15 cellular contexts compared by ENCODE assay signal in the genomic region with DNA sequence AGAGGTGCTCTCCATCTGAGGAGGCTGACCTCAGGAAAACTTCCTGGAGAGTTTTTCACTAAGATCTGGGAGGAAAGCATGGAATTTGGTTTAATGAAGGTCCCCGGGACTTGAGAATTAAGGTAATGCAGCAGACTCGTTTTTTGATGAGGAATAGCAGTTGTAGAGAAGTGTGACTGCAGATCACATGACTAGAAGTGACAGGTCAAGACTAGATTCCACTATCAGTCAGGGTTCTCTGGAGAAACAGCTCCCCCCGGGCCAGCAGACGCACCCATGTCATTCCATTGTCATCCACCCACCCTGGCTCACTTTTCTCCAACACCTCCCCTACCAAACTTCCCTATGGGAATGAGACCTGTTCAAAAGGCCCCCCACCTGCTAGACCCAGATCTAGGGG. TPM values are rescaled to one million over a fixed set of nuclear protein-coding genes. Genes with fewer than 3 reads are reported as not detected.
DNase-seq lines count a peak whose midpoint lies in the region; ATAC-seq and TF ChIP-seq lines count a peak whose summit lies in the region.
"Had no signal": no experiment of that assay in that cellular context is flagged by ENCODE, and none has a peak within 500 bp of the region (broad histone marks: within the 10 kb centered on the region; RNA-seq: fewer than 3 reads in every experiment).

No MANE protein-coding gene starts in this region.

- no peak overlapping the region for H3K27ac ChIP-seq in endodermal cell (ENCODE audit: low read depth, low read length)

- WGBS in endodermal cell (ENCODE audit: insufficient coverage in 1 of 2, insufficient read length in 1 of 2), 2 experiments: 88 to 89% methylated on average over 2 to 4 of the region's 4 CpGs

- H3K4me3 Mint-ChIP-seq in activated naive CD8-positive, alpha-beta T cell: peak overlapping the region; percentile 46
- H3K4me3 Mint-ChIP-seq in activated naive CD8-positive, alpha-beta T cell treated with anti-CD3 and anti-CD28 coated beads, Interleukin-2, amount 50 U/mL, for 24 hours: no peak overlapping the region
- H3K4me3 Mint-ChIP-seq in endodermal cell: no peak overlapping the region
- H3K4me3 Mint-ChIP-seq in stimulated activated effector memory CD8-positive, alpha-beta T cell treated with anti-CD3 and anti-CD28 coated beads, Interleukin-12 subunit alpha, Interleukin-12 subunit beta, amount 100 ng/mL, for 72 hours: no peak overlapping the region

- H3K9ac ChIP-seq in endodermal cell (ENCODE audit: extremely low read depth, low read length, poor library complexity, severe bottlenecking): no peak overlapping the region

- peaks cover 21% of the 10 kb centered on the region for H3K4me1 Mint-ChIP-seq in activated naive CD8-positive, alpha-beta T cell (ENCODE audit: low read depth)
- peaks cover 17% of the 10 kb centered on the region for H3K4me1 Mint-ChIP-seq in activated naive CD8-positive, alpha-beta T cell treated with anti-CD3 and anti-CD28 coated beads, Interleukin-2, amount 50 U/mL, for 24 hours
- peaks cover 7% of the 10 kb centered on the region for H3K4me1 Mint-ChIP-seq in endodermal cell
- peaks cover 31% of the 10 kb centered on the region for H3K4me1 Mint-ChIP-seq in stimulated activated effector memory CD8-positive, alpha-beta T cell treated with anti-CD3 and anti-CD28 coated beads, Interleukin-12 subunit alpha, Interleukin-12 subunit beta, amount 100 ng/mL, for 72 hours

- ATAC-seq in activated naive CD8-positive, alpha-beta T cell treated with anti-CD3 and anti-CD28 coated beads, Interleukin-2, amount 50 U/mL, for 24 hours: no peak
- no peak for ATAC-seq in stimulated activated effector memory CD8-positive, alpha-beta T cell treated with anti-CD3 and anti-CD28 coated beads, Interleukin-12 subunit alpha, Interleukin-12 subunit beta, amount 100 ng/mL, for 72 hours
- ATAC-seq: left colon had no signal

- DNase-seq in activated naive CD8-positive, alpha-beta T cell treated with anti-CD3 and anti-CD28 coated beads, Interleukin-2, amount 50 U/mL, for 24 hours: no peak
- DNase-seq in endodermal cell: peak; percentile 42
- no peak for DNase-seq in stimulated activated effector memory CD8-positive, alpha-beta T cell treated with anti-CD3 and anti-CD28 coated beads, Interleukin-12 subunit alpha, Interleukin-12 subunit beta, amount 100 ng/mL, for 72 hours (ENCODE audit: low spot score in 2 of 2)
- no peak for DNase-seq in mesenteric fat pad (ENCODE audit: low spot score)
- no peak for DNase-seq in putamen (ENCODE audit: low spot score)
- DNase-seq: activated effector memory CD4-positive, alpha-beta T cell treated with Interleukin-2 at 50 U/mL for 16 hours; left colon; MM.1S; NCI-H1694 treated with DMSO at 0.1 percent for 48 hours; NCI-H446; Right ventricle myocardium superior; sigmoid colon; stimulated activated CD4-positive, alpha-beta T cell treated with anti-CD3 and anti-CD28 coated beads, Interleukin-2, amount 100 ng/mL, for 24 hours; T-helper 1 cell had no signal

- no peaks in the 10 kb centered on the region for H3K4me1 ChIP-seq in endodermal cell (ENCODE audit: control insufficient read depth, insufficient read depth, low read length)

- no peaks in the 10 kb centered on the region for H3K27me3 ChIP-seq in endodermal cell (ENCODE audit: control insufficient read depth, insufficient read depth, low read length, poor library complexity, severe bottlenecking)
- H3K27me3 ChIP-seq: sigmoid colon had no signal

- H3K27me3 Mint-ChIP-seq in activated naive CD8-positive, alpha-beta T cell: no peaks in the 10 kb centered on the region
- no peaks in the 10 kb centered on the region for H3K27me3 Mint-ChIP-seq in activated naive CD8-positive, alpha-beta T cell treated with anti-CD3 and anti-CD28 coated beads, Interleukin-2, amount 50 U/mL, for 24 hours
- no peaks in the 10 kb centered on the region for H3K27me3 Mint-ChIP-seq in endodermal cell (ENCODE audit: insufficient read depth)

- no peak for TF ChIP-seq CTCF in endodermal cell (conservative IDR thresholded peaks at IDR 0.05)

- H3K27ac Mint-ChIP-seq in activated naive CD8-positive, alpha-beta T cell: no peak overlapping the region
- H3K27ac Mint-ChIP-seq in activated naive CD8-positive, alpha-beta T cell treated with anti-CD3 and anti-CD28 coated beads, Interleukin-2, amount 50 U/mL, for 24 hours: no peak overlapping the region
- no peak overlapping the region for H3K27ac Mint-ChIP-seq in endodermal cell
- peak overlapping the region; percentile 85 for H3K27ac Mint-ChIP-seq in stimulated activated effector memory CD8-positive, alpha-beta T cell treated with anti-CD3 and anti-CD28 coated beads, Interleukin-12 subunit alpha, Interleukin-12 subunit beta, amount 100 ng/mL, for 72 hours

- H3K4me3 ChIP-seq in endodermal cell (ENCODE audit: low read length): no peak overlapping the region
- H3K4me3 ChIP-seq: sigmoid colon had no signal

- no peaks in the 10 kb centered on the region for H3K9me3 Mint-ChIP-seq in activated naive CD8-positive, alpha-beta T cell (ENCODE audit: low read depth)
- no peaks in the 10 kb centered on the region for H3K9me3 Mint-ChIP-seq in activated naive CD8-positive, alpha-beta T cell treated with anti-CD3 and anti-CD28 coated beads, Interleukin-2, amount 50 U/mL, for 24 hours
- H3K9me3 Mint-ChIP-seq in endodermal cell: no peaks in the 10 kb centered on the region
- no peaks in the 10 kb centered on the region for H3K9me3 Mint-ChIP-seq in stimulated activated effector memory CD8-positive, alpha-beta T cell treated with anti-CD3 and anti-CD28 coated beads, Interleukin-12 subunit alpha, Interleukin-12 subunit beta, amount 100 ng/mL, for 72 hours

- no peaks in the 10 kb centered on the region for H3K9me3 ChIP-seq in endodermal cell (ENCODE audit: control insufficient read depth, low read length)
- H3K9me3 ChIP-seq: sigmoid colon had no signal

- peaks cover 58% of the 10 kb centered on the region for H3K36me3 ChIP-seq in endodermal cell (ENCODE audit: control insufficient read depth, insufficient read depth, low read length)

- H3K36me3 Mint-ChIP-seq in activated naive CD8-positive, alpha-beta T cell: peaks cover 5% of the 10 kb centered on the region
- peaks cover 18% of the 10 kb centered on the region for H3K36me3 Mint-ChIP-seq in activated naive CD8-positive, alpha-beta T cell treated with anti-CD3 and anti-CD28 coated beads, Interleukin-2, amount 50 U/mL, for 24 hours (ENCODE audit: low read depth)
- peaks cover 44% of the 10 kb centered on the region for H3K36me3 Mint-ChIP-seq in endodermal cell (ENCODE audit: low read depth)
- H3K36me3 Mint-ChIP-seq in stimulated activated effector memory CD8-positive, alpha-beta T cell treated with anti-CD3 and anti-CD28 coated beads, Interleukin-12 subunit alpha, Interleukin-12 subunit beta, amount 100 ng/mL, for 72 hours: peaks cover 70% of the 10 kb centered on the region

RNA-seq across cellular contexts. Expression of gene DHRS13, which starts 1.9 kb away (rescaled TPM):
- total RNA-seq in endodermal cell: 10 to 100 TPM; 19.1 to 24.8 TPM
- polyA plus RNA-seq in endodermal cell (2013, experiment 1 of 2): 17.5 TPM
- 14.9 TPM for polyA plus RNA-seq in endodermal cell (2013, experiment 2 of 2)
- 5.5 TPM for total RNA-seq in mesenteric fat pad

RNA-seq across cellular contexts. Expression of gene FLOT2, which starts 7.3 kb away (rescaled TPM):
- total RNA-seq in endodermal cell (100 to 1,000 TPM; 195 to 215 TPM), mesenteric fat pad (126 TPM)
- 90.5 TPM for polyA plus RNA-seq in endodermal cell (2013, experiment 1 of 2)
- polyA plus RNA-seq in endodermal cell (2013, experiment 2 of 2): 92.9 TPM

RNA-seq across cellular contexts. Expression of gene PHF12, which starts 46.5 kb away (rescaled TPM):
- total RNA-seq in endodermal cell: 10 to 100 TPM; 60.0 to 61.0 TPM
- 41.2 TPM for polyA plus RNA-seq in endodermal cell (2013, experiment 1 of 2)
- 39.4 TPM for polyA plus RNA-seq in endodermal cell (2013, experiment 2 of 2)
- total RNA-seq in mesenteric fat pad: 29.3 TPM

RNA-seq across cellular contexts. Expression of gene ERAL1, which starts 50.0 kb away (rescaled TPM):
- 10 to 100 TPM; 54.2 to 60.9 TPM for total RNA-seq in endodermal cell
- 61.4 TPM for polyA plus RNA-seq in endodermal cell (2013, experiment 1 of 2)
- polyA plus RNA-seq in endodermal cell (2013, experiment 2 of 2): 58.7 TPM
- total RNA-seq in mesenteric fat pad: 26.3 TPM
